ENCODE assay signal across 15 cellular contexts in the genomic region with DNA sequence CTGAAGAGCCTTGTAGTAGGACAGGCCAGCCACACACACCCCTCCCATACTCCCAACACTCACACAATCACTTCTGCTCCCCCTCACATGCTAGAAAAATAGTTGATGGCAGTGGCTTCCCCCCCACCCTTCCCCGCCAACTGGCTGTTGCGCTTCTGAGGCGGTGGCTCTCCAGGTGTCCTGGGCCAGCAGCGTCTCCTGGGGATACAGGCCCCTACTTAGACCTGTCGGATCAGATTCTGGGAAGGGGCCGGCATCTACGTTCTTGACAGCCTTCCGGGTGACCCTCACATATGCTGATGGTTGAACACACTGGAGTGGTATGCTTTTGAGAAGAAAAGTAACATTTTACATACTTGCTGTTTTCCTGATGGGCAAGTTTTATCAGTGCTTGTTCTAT. TPM values are rescaled to one million over a fixed set of nuclear protein-coding genes. Genes with fewer than 3 reads are reported as not detected.
DNase-seq lines count a peak whose midpoint lies in the region; FAIRE-seq and TF ChIP-seq lines count a peak whose summit lies in the region.
"Had no signal": no experiment of that assay in that cellular context is flagged by ENCODE, and none has a peak within 500 bp of the region (broad histone marks: within the 10 kb centered on the region; RNA-seq: fewer than 3 reads in every experiment).

No MANE protein-coding gene starts in this region.

- H3K36me3 Mint-ChIP-seq in activated naive CD4-positive, alpha-beta T cell treated with anti-CD3 and anti-CD28 coated beads, Interleukin-2, amount 10 ng/mL, durations not matched to agents 7 days and 5 days: peaks cover 37% of the 10 kb centered on the region
- peaks cover 32% of the 10 kb centered on the region for H3K36me3 Mint-ChIP-seq in activated naive CD4-positive, alpha-beta T cell treated with anti-CD3 and anti-CD28 coated beads for 36 hours (ENCODE audit: low read depth)
- peaks cover 36% of the 10 kb centered on the region for H3K36me3 Mint-ChIP-seq in activated T-helper 1 cell treated with anti-CD3 and anti-CD28 coated beads, Interleukin-12 subunit alpha, Interleukin-12 subunit beta, Interleukin-2, Interleukin-4 antibody, amounts not matched to agents 30 ng/mL and 10 ng/mL and 1 ng/mL, durations not matched to agents 14 hours and 24 hours and 36 hours (ENCODE audit: low read depth)
- peaks cover 28% of the 10 kb centered on the region for H3K36me3 Mint-ChIP-seq in astrocyte (ENCODE audit: low read depth, unreplicated experiment)

- H3K9me3 Mint-ChIP-seq in activated naive CD4-positive, alpha-beta T cell treated with anti-CD3 and anti-CD28 coated beads, Interleukin-2, amount 10 ng/mL, durations not matched to agents 7 days and 5 days: no peaks in the 10 kb centered on the region
- H3K9me3 Mint-ChIP-seq in activated naive CD4-positive, alpha-beta T cell treated with anti-CD3 and anti-CD28 coated beads for 36 hours: peaks cover 3% of the 10 kb centered on the region
- H3K9me3 Mint-ChIP-seq in activated T-helper 1 cell treated with anti-CD3 and anti-CD28 coated beads, Interleukin-12 subunit alpha, Interleukin-12 subunit beta, Interleukin-2, Interleukin-4 antibody, amounts not matched to agents 30 ng/mL and 10 ng/mL and 1 ng/mL, durations not matched to agents 14 hours and 24 hours and 36 hours: no peaks in the 10 kb centered on the region
- H3K9me3 Mint-ChIP-seq in astrocyte (ENCODE audit: unreplicated experiment): no peaks in the 10 kb centered on the region
- H3K9me3 Mint-ChIP-seq: CD14-positive monocyte; CD8-positive, alpha-beta memory T cell; H9 had no signal

- H3K36me3 ChIP-seq in astrocyte (ENCODE audit: insufficient read depth, low read length) (peaks cover 9% of the 10 kb centered on the region), sigmoid colon (peaks cover 0 to 57% (median 29%) of the 10 kb centered on the region in 4 donors), MM.1S (replicated peaks; ENCODE audit: insufficient read depth, low read length) (no peaks in the 10 kb centered on the region; the same call in 1 of the 2 replicates)

- H3K4me3 Mint-ChIP-seq in activated naive CD4-positive, alpha-beta T cell treated with anti-CD3 and anti-CD28 coated beads, Interleukin-2, amount 10 ng/mL, durations not matched to agents 7 days and 5 days: no peak overlapping the region
- H3K4me3 Mint-ChIP-seq in activated naive CD4-positive, alpha-beta T cell treated with anti-CD3 and anti-CD28 coated beads for 36 hours: no peak overlapping the region
- H3K4me3 Mint-ChIP-seq in activated T-helper 1 cell treated with anti-CD3 and anti-CD28 coated beads, Interleukin-12 subunit alpha, Interleukin-12 subunit beta, Interleukin-2, Interleukin-4 antibody, amounts not matched to agents 30 ng/mL and 10 ng/mL and 1 ng/mL, durations not matched to agents 14 hours and 24 hours and 36 hours: no peak overlapping the region
- no peak overlapping the region for H3K4me3 Mint-ChIP-seq in astrocyte (ENCODE audit: unreplicated experiment)
- H3K4me3 Mint-ChIP-seq: CD14-positive monocyte; CD8-positive, alpha-beta memory T cell; H9 had no signal

- H3K9me3 ChIP-seq in astrocyte (ENCODE audit: insufficient read depth, low read depth, low read length) (no peaks in the 10 kb centered on the region), sigmoid colon (no peaks in the 10 kb centered on the region), MM.1S (replicated peaks; ENCODE audit: insufficient read depth, low read length) (no peaks in the 10 kb centered on the region)
- H3K9me3 ChIP-seq: A549, Caco-2 had no signal

- H3K27ac ChIP-seq in astrocyte (ENCODE audit: low read depth, low read length) (no peak overlapping the region), sigmoid colon (no peak overlapping the region), MM.1S (ENCODE audit: low read length) (no peak overlapping the region)
- H3K27ac ChIP-seq: A549 had no signal

- intact Hi-C loops in activated naive CD4-positive, alpha-beta T cell treated with anti-CD3 and anti-CD28 coated beads for 36 hours (cut with micrococcal nuclease): no loop called here
- intact Hi-C loops in activated T-helper 1 cell treated with anti-CD3 and anti-CD28 coated beads, Interleukin-12 subunit alpha, Interleukin-12 subunit beta, Interleukin-2, Interleukin-4 antibody, amounts not matched to agents 30 ng/mL and 10 ng/mL and 1 ng/mL, durations not matched to agents 14 hours and 24 hours and 36 hours (cut with micrococcal nuclease): no loop called here
- intact Hi-C loops in sigmoid colon (cut with DNase I): no loop called here

- H2AFZ ChIP-seq in astrocyte (ENCODE audit: low read depth, low read length) (no peak overlapping the region), MM.1S (ENCODE audit: low read length) (no peak overlapping the region)

- no peaks in the 10 kb centered on the region for H3K9me2 ChIP-seq in MM.1S (replicated peaks; ENCODE audit: insufficient read depth, low read length)

- no peak for TF ChIP-seq EP300 in sigmoid colon (IDR thresholded peaks at IDR 0.05)

- H3K4me2 ChIP-seq in astrocyte (ENCODE audit: low read length) (no peak overlapping the region), MM.1S (ENCODE audit: low read depth, low read length) (no peak overlapping the region)
- H3K4me2 ChIP-seq: A549 had no signal

- no peaks in the 10 kb centered on the region for H3K27me3 Mint-ChIP-seq in activated naive CD4-positive, alpha-beta T cell treated with anti-CD3 and anti-CD28 coated beads, Interleukin-2, amount 10 ng/mL, durations not matched to agents 7 days and 5 days
- no peaks in the 10 kb centered on the region for H3K27me3 Mint-ChIP-seq in activated naive CD4-positive, alpha-beta T cell treated with anti-CD3 and anti-CD28 coated beads for 36 hours (ENCODE audit: low read depth)
- H3K27me3 Mint-ChIP-seq in activated T-helper 1 cell treated with anti-CD3 and anti-CD28 coated beads, Interleukin-12 subunit alpha, Interleukin-12 subunit beta, Interleukin-2, Interleukin-4 antibody, amounts not matched to agents 30 ng/mL and 10 ng/mL and 1 ng/mL, durations not matched to agents 14 hours and 24 hours and 36 hours (ENCODE audit: insufficient read depth): no peaks in the 10 kb centered on the region
- no peaks in the 10 kb centered on the region for H3K27me3 Mint-ChIP-seq in astrocyte (ENCODE audit: low read depth, unreplicated experiment)
- H3K27me3 Mint-ChIP-seq: CD8-positive, alpha-beta memory T cell had no signal

- FAIRE-seq in astrocyte (lab: Jason Lieb, UNC): no peak
- FAIRE-seq: A549, GM19239 had no signal

- H3K4me3 ChIP-seq in astrocyte (ENCODE audit: insufficient read depth, low read depth, low read length): no peak overlapping the region
- H3K4me3 ChIP-seq in sigmoid colon: no peak overlapping the region
- H3K4me3 ChIP-seq in MM.1S (ENCODE audit: low read length): no peak overlapping the region
- H3K4me3 ChIP-seq: A549 had no signal

- peak overlapping the region; percentile 14 for H3K27ac Mint-ChIP-seq in activated naive CD4-positive, alpha-beta T cell treated with anti-CD3 and anti-CD28 coated beads, Interleukin-2, amount 10 ng/mL, durations not matched to agents 7 days and 5 days
- no peak overlapping the region for H3K27ac Mint-ChIP-seq in activated naive CD4-positive, alpha-beta T cell treated with anti-CD3 and anti-CD28 coated beads for 36 hours
- peak overlapping the region; percentile 63 for H3K27ac Mint-ChIP-seq in activated T-helper 1 cell treated with anti-CD3 and anti-CD28 coated beads, Interleukin-12 subunit alpha, Interleukin-12 subunit beta, Interleukin-2, Interleukin-4 antibody, amounts not matched to agents 30 ng/mL and 10 ng/mL and 1 ng/mL, durations not matched to agents 14 hours and 24 hours and 36 hours
- peak overlapping the region; percentile 20 for H3K27ac Mint-ChIP-seq in astrocyte (ENCODE audit: unreplicated experiment)

- H3K4me1 Mint-ChIP-seq in activated naive CD4-positive, alpha-beta T cell treated with anti-CD3 and anti-CD28 coated beads, Interleukin-2, amount 10 ng/mL, durations not matched to agents 7 days and 5 days: peaks cover 23% of the 10 kb centered on the region
- peaks cover 40% of the 10 kb centered on the region for H3K4me1 Mint-ChIP-seq in activated naive CD4-positive, alpha-beta T cell treated with anti-CD3 and anti-CD28 coated beads for 36 hours (ENCODE audit: low read depth)
- H3K4me1 Mint-ChIP-seq in activated T-helper 1 cell treated with anti-CD3 and anti-CD28 coated beads, Interleukin-12 subunit alpha, Interleukin-12 subunit beta, Interleukin-2, Interleukin-4 antibody, amounts not matched to agents 30 ng/mL and 10 ng/mL and 1 ng/mL, durations not matched to agents 14 hours and 24 hours and 36 hours (ENCODE audit: low read depth): peaks cover 33% of the 10 kb centered on the region
- peaks cover 23% of the 10 kb centered on the region for H3K4me1 Mint-ChIP-seq in astrocyte (ENCODE audit: low read depth, unreplicated experiment)

- H3K79me2 ChIP-seq in astrocyte (ENCODE audit: insufficient read depth, low read length) (peaks cover 14% of the 10 kb centered on the region), MM.1S (ENCODE audit: low read length) (no peaks in the 10 kb centered on the region)

- DNase-seq in activated naive CD4-positive, alpha-beta T cell treated with anti-CD3 and anti-CD28 coated beads, Interleukin-2, amount 10 ng/mL, durations not matched to agents 7 days and 5 days: no peak
- DNase-seq in activated naive CD4-positive, alpha-beta T cell treated with anti-CD3 and anti-CD28 coated beads for 36 hours: no peak
- no peak for DNase-seq in activated T-helper 1 cell treated with anti-CD3 and anti-CD28 coated beads, Interleukin-12 subunit alpha, Interleukin-12 subunit beta, Interleukin-2, Interleukin-4 antibody, amounts not matched to agents 30 ng/mL and 10 ng/mL and 1 ng/mL, durations not matched to agents 14 hours and 24 hours and 36 hours (ENCODE audit: low spot score)
- DNase-seq in astrocyte (ENCODE audit: low read depth) (no peak), sigmoid colon (peak; percentile 52), MM.1S (no peak)
- DNase-seq: Caco-2; CD8-positive, alpha-beta memory T cell; DMS53; GF-D8; GOT3; H9 had no signal

- no peak for TF ChIP-seq POLR2A in sigmoid colon (IDR thresholded peaks at IDR 0.05)

- no peaks in the 10 kb centered on the region; the same call in 1 of the 2 replicates for H3F3A ChIP-seq in MM.1S (ENCODE audit: insufficient read depth, low read length)

- H3K27me3 ChIP-seq in astrocyte (ENCODE audit: insufficient read depth, low read length) (no peaks in the 10 kb centered on the region), sigmoid colon (no peaks in the 10 kb centered on the region), MM.1S (replicated peaks; ENCODE audit: insufficient read depth, low read length) (no peaks in the 10 kb centered on the region)

- peaks cover 17% of the 10 kb centered on the region for H4K20me1 ChIP-seq in astrocyte (ENCODE audit: insufficient read depth, low read length)
- H4K20me1 ChIP-seq in MM.1S (ENCODE audit: insufficient read depth, low read length): no peaks in the 10 kb centered on the region

- CTCF ChIA-PET in activated naive CD4-positive, alpha-beta T cell treated with anti-CD3 and anti-CD28 coated beads, Interleukin-2, amount 10 ng/mL, durations not matched to agents 7 days and 5 days (lab: Charles Lee): no interaction called here
- CTCF ChIA-PET in activated naive CD4-positive, alpha-beta T cell treated with anti-CD3 and anti-CD28 coated beads for 36 hours (lab: Charles Lee): no interaction called here

- H3K4me1 ChIP-seq in astrocyte (ENCODE audit: insufficient read depth, low read length) (no peaks in the 10 kb centered on the region), sigmoid colon (peaks cover 0 to 5% (median 0%) of the 10 kb centered on the region in 4 donors), MM.1S (ENCODE audit: low read length) (no peaks in the 10 kb centered on the region)
- H3K4me1 ChIP-seq: A549, Caco-2 had no signal

- no peak overlapping the region for H3K9ac ChIP-seq in astrocyte (ENCODE audit: low read length)
- no peak overlapping the region for H3K9ac ChIP-seq in MM.1S (ENCODE audit: low read length)

- 97% methylated on average over 8 of the region's 8 CpGs for WGBS in sigmoid colon, 2 donors

- TF ChIP-seq CTCF in astrocyte (IDR thresholded peaks at IDR 0.05; ENCODE audit: insufficient read depth, low read depth, low read length) (no peak), sigmoid colon (IDR thresholded peaks at IDR 0.05) (no peak), MM.1S (IDR thresholded peaks at IDR 0.05; ENCODE audit: low read length) (no peak)

RNA-seq across cellular contexts. Expression of gene TNIP2, which starts 39.9 kb away (rescaled TPM):
- 10 to 100 TPM; 54.2 to 55.0 TPM for total RNA-seq in activated naive CD4-positive, alpha-beta T cell treated with anti-CD3 and anti-CD28 coated beads for 36 hours
- 96.2 and 98.6 TPM in 2 replicates for total RNA-seq in activated T-helper 1 cell treated with anti-CD3 and anti-CD28 coated beads, Interleukin-12 subunit alpha, Interleukin-12 subunit beta, Interleukin-2, Interleukin-4 antibody, amounts not matched to agents 30 ng/mL and 10 ng/mL and 1 ng/mL, durations not matched to agents 14 hours and 24 hours and 36 hours
- 31.1 and 33.7 TPM in 2 replicates for total RNA-seq in astrocyte
- 10 to 100 TPM; 56.3 to 68.8 (median 66.9) TPM for total RNA-seq in sigmoid colon
- 10 to 100 TPM; 51.7 to 65.0 (median 51.8) TPM for polyA plus RNA-seq in sigmoid colon
